In genomic region chr11:50077526-50077925, GRCh38 we compare ENCODE assay signal across 10 cellular contexts. TPM values are rescaled to one million over a fixed set of nuclear protein-coding genes. Genes with fewer than 3 reads are reported as not detected.
"Had no signal": no experiment of that assay in that cellular context is flagged by ENCODE, and none has a peak within 500 bp of the region (broad histone marks: within the 10 kb centered on the region; RNA-seq: fewer than 3 reads in every experiment).

No MANE protein-coding gene starts in this region.

- H3K27ac ChIP-seq: GM23248, HL-60 had no signal

- DNase-seq: GM23248, GOT3, H7, HFFc6 had no signal

- H2AFZ ChIP-seq: GM23248 had no signal

- H3K4me3 ChIP-seq: GM23248, HAP-1, K562 had no signal

- H3K9ac ChIP-seq: GM23248 had no signal

- H3K36me3 ChIP-seq: HAP-1 had no signal

- H3K9me3 ChIP-seq: HAP-1 had no signal

- H3K4me1 ChIP-seq: HAP-1 had no signal

- H3K4me3 Mint-ChIP-seq: HFFc6 had no signal

- H3K27ac Mint-ChIP-seq: HFFc6 had no signal

RNA-seq across cellular contexts. Expression of gene OR4C45, which starts 44.9 kb away (rescaled TPM):
- total RNA-seq: GM23248, H4, H7, HepG2, HFFc6, HT1080, K562 had no signal
- polyA plus RNA-seq: GM23248, HepG2, K562 had no signal
